Comparison of ENCODE assay signal across 18 cellular contexts in genomic region chr4:139789096-139789495, GRCh38.
DNase-seq lines count a peak whose midpoint lies in the region; ATAC-seq and TF ChIP-seq lines count a peak whose summit lies in the region.
"Had no signal": no experiment of that assay in that cellular context is flagged by ENCODE, and none has a peak within 500 bp of the region (broad histone marks: within the 10 kb centered on the region; RNA-seq: fewer than 3 reads in every experiment).

No MANE protein-coding gene starts in this region.

- CTCF ChIA-PET in activated CD4-positive, alpha-beta T cell treated with anti-CD3 and anti-CD28 coated beads for 36 hours (lab: Charles Lee), result interaction anchor here (0.6 kb wide), 1 partner anchor 313 kb away, joined by 3 read pairs; no protein-coding TSS in a partner anchor

- intact Hi-C loops in activated CD4-positive, alpha-beta T cell treated with anti-CD3 and anti-CD28 coated beads for 36 hours (cut with DNase I, micrococcal nuclease), result no loop called here

- peak overlapping the region; percentile 45 for H3K4me3 Mint-ChIP-seq in endothelial cell (ENCODE audit: unreplicated experiment)
- no peak overlapping the region for H3K4me3 Mint-ChIP-seq in activated CD4-positive, alpha-beta T cell treated with anti-CD3 and anti-CD28 coated beads for 36 hours
- H3K4me3 Mint-ChIP-seq: T-cell had no signal

- no peaks in the 10 kb centered on the region for H3K9me3 Mint-ChIP-seq in endothelial cell (ENCODE audit: unreplicated experiment)
- no peaks in the 10 kb centered on the region for H3K9me3 Mint-ChIP-seq in activated CD4-positive, alpha-beta T cell treated with anti-CD3 and anti-CD28 coated beads for 36 hours (ENCODE audit: low read depth)
- H3K9me3 Mint-ChIP-seq: T-cell had no signal

- ATAC-seq in activated CD4-positive, alpha-beta T cell treated with anti-CD3 and anti-CD28 coated beads for 36 hours, result no peak
- ATAC-seq in HG03175 (IDR thresholded peaks at IDR 0.05; ENCODE audit: unreplicated experiment), result no peak
- no peak for ATAC-seq in HG02610 (IDR thresholded peaks at IDR 0.05; ENCODE audit: unreplicated experiment)
- ATAC-seq: T-cell had no signal

- no peak for TF ChIP-seq CTCF in NB4 (IDR thresholded peaks at IDR 0.05; ENCODE audit: low read depth, low read length)
- no peak for TF ChIP-seq CTCF in endothelial cell (IDR thresholded peaks at IDR 0.05; ENCODE audit: unreplicated experiment)

- H3K4me1 Mint-ChIP-seq in endothelial cell (ENCODE audit: unreplicated experiment), result peaks cover 39% of the 10 kb centered on the region
- no peaks in the 10 kb centered on the region for H3K4me1 Mint-ChIP-seq in activated CD4-positive, alpha-beta T cell treated with anti-CD3 and anti-CD28 coated beads for 36 hours
- H3K4me1 Mint-ChIP-seq: T-cell had no signal

- H3K4me3 ChIP-seq in NB4 (ENCODE audit: low read depth, low read length), result no peak overlapping the region
- H3K4me3 ChIP-seq: BLaER1, SJSA1 had no signal

- H3K36me3 Mint-ChIP-seq in endothelial cell (ENCODE audit: low read depth, unreplicated experiment), result peaks cover 5% of the 10 kb centered on the region
- no peaks in the 10 kb centered on the region for H3K36me3 Mint-ChIP-seq in activated CD4-positive, alpha-beta T cell treated with anti-CD3 and anti-CD28 coated beads for 36 hours (ENCODE audit: low read depth)
- H3K36me3 Mint-ChIP-seq: T-cell had no signal

- DNase-seq in NB4 (ENCODE audit: low read depth) (peak; percentile 44), SKM-1 (lab: John Stamatoyannopoulos, UW; ENCODE audit: unreplicated experiment) (peak; percentile 91), endothelial cell (ENCODE audit: low spot score) (no peak), NCI-H2196 treated with DMSO at 0.1 percent for 48 hours (lab: John Stamatoyannopoulos, UW; ENCODE audit: unreplicated experiment) (no peak)
- DNase-seq in activated CD4-positive, alpha-beta T cell treated with anti-CD3 and anti-CD28 coated beads for 36 hours, result no peak
- DNase-seq: COR-L47, DMS153, EL, H7, NCI-H1092 treated with DMSO at 0.1 percent for 48 hours, NCI-H1694, NCI-H748 treated with DMSO at 0.1 percent for 48 hours, RPMI8226, T-cell had no signal

- peaks cover 6% of the 10 kb centered on the region for H3K27me3 Mint-ChIP-seq in endothelial cell (ENCODE audit: unreplicated experiment)
- H3K27me3 Mint-ChIP-seq in activated CD4-positive, alpha-beta T cell treated with anti-CD3 and anti-CD28 coated beads for 36 hours, result peaks cover 2% of the 10 kb centered on the region

- H3K27ac Mint-ChIP-seq in endothelial cell (ENCODE audit: unreplicated experiment), result no peak overlapping the region
- no peak overlapping the region for H3K27ac Mint-ChIP-seq in activated CD4-positive, alpha-beta T cell treated with anti-CD3 and anti-CD28 coated beads for 36 hours
- H3K27ac Mint-ChIP-seq: T-cell had no signal

- TF ChIP-seq POLR2A in NB4 (IDR thresholded peaks at IDR 0.05; ENCODE audit: extremely low read depth, insufficient read length), result no peak

- POLR2A ChIA-PET in activated CD4-positive, alpha-beta T cell treated with anti-CD3 and anti-CD28 coated beads for 36 hours (lab: Charles Lee), result no interaction called here

Comparison
In these comparisons a context has a peak if more than half of its experiments do, and no peak if none do; other contexts are left out.
1. DNase-seq: peak in NB4 (single experiment) and SKM-1 (single experiment); none in endothelial cell (single experiment), NCI-H2196 treated with DMSO at 0.1 percent for 48 hours (single experiment) and activated CD4-positive, alpha-beta T cell treated with anti-CD3 and anti-CD28 coated beads for 36 hours (single experiment).